Comparison of ENCODE assay signal across 33 cellular contexts in genomic region chr7:50778189-50778588, GRCh38.
"Had no signal": no experiment of that assay in that cellular context is flagged by ENCODE, and none has a peak within 500 bp of the region (broad histone marks: within the 10 kb centered on the region; RNA-seq: fewer than 3 reads in every experiment).

No MANE protein-coding gene starts in this region.

- H3K4me1 ChIP-seq: foreskin keratinocyte had no signal

- H3K27ac Mint-ChIP-seq: activated CD4-positive, alpha-beta memory T cell treated with anti-CD3 and anti-CD28 coated beads, Interleukin-2, amount 10 ng/mL, durations not matched to agents 7 days and 5 days; activated CD4-positive, alpha-beta T cell treated with anti-CD3 and anti-CD28 coated beads, Interleukin-2, amount 10 ng/mL, durations not matched to agents 7 days and 5 days; activated naive CD8-positive, alpha-beta T cell; activated T-cell treated with anti-CD3 and anti-CD28 coated beads, Interleukin-2, amount 50 U/mL, for 24 hours; activated T-cell treated with anti-CD3 and anti-CD28 coated beads, Interleukin-2, amount 50 U/mL, for 72 hours; activated T-helper 17 cell treated with anti-CD3 and anti-CD28 coated beads, Interleukin-2, amount 50 U/mL, for 72 hours; effector memory CD8-positive, alpha-beta T cell; T-helper 17 cell; T-helper 2 cell treated with Interferon-gamma antibody and Interleukin-4, amounts not matched to agents 5 μg/mL and 100 μg/mL, for 36 hours; WTC11 had no signal

- ATAC-seq: activated T-cell treated with anti-CD3 and anti-CD28 coated beads, Interleukin-2, amount 50 U/mL, for 72 hours; activated T-helper 17 cell treated with anti-CD3 and anti-CD28 coated beads, Interleukin-2, amount 50 U/mL, for 72 hours; body of pancreas; effector memory CD8-positive, alpha-beta T cell; foreskin keratinocyte; gastrocnemius medialis; T-helper 17 cell; WTC11 had no signal

- H3K27me3 ChIP-seq: body of pancreas, esophagus muscularis mucosa, gastrocnemius medialis had no signal

- H3K27ac ChIP-seq: esophagus muscularis mucosa, foreskin keratinocyte, gastrocnemius medialis had no signal

- H3K9me3 ChIP-seq: body of pancreas, esophagus muscularis mucosa, gastrocnemius medialis had no signal

- DNase-seq: activated CD4-positive, alpha-beta memory T cell treated with anti-CD3 and anti-CD28 coated beads, Interleukin-2, amount 10 ng/mL, durations not matched to agents 7 days and 5 days; activated CD4-positive, alpha-beta T cell treated with anti-CD3 and anti-CD28 coated beads for 1 hour; activated CD4-positive, alpha-beta T cell treated with anti-CD3 and anti-CD28 coated beads for 4 hours; activated CD4-positive, alpha-beta T cell treated with anti-CD3 and anti-CD28 coated beads, Interleukin-2, amount 10 ng/mL, durations not matched to agents 7 days and 5 days; activated CD4-positive, alpha-beta T cell treated with anti-CD3 and anti-CD28 coated beads, Interleukin-2, amount 50 U/mL, for 4 hours; activated CD8-positive, alpha-beta memory T cell treated with anti-CD3 and anti-CD28 coated beads, Interleukin-2, amount 50 U/mL, for 48 hours; activated effector memory CD4-positive, alpha-beta T cell treated with Interleukin-2 at 50 U/mL for 16 hours; activated gamma-delta T cell treated with Interleukin-2 at 50 U/mL for 16 hours; activated naive CD4-positive, alpha-beta T cell treated with anti-CD3 and anti-CD28 coated beads, Interleukin-2, amount 50 U/mL, for 16 hours; activated naive CD4-positive, alpha-beta T cell treated with Interleukin-2 at 50 U/mL for 16 hours; activated T-cell treated with anti-CD3 and anti-CD28 coated beads for 4 hours; activated T-cell treated with anti-CD3 and anti-CD28 coated beads, Interleukin-2, amount 50 U/mL, for 24 hours; activated T-cell treated with anti-CD3 and anti-CD28 coated beads, Interleukin-2, amount 50 U/mL, for 72 hours; amniotic stem cell; anterior cingulate cortex; body of pancreas; caudate nucleus; cortex of kidney; dermis blood vessel endothelial cell; effector CD4-positive, alpha-beta T cell; effector memory CD8-positive, alpha-beta T cell; erythroblast; foreskin keratinocyte; gastrocnemius medialis; T-helper 1 cell; T-helper 17 cell; T1000 had no signal

- FAIRE-seq: colon had no signal

- H3K9me3 Mint-ChIP-seq: activated CD4-positive, alpha-beta T cell treated with anti-CD3 and anti-CD28 coated beads, Interleukin-2, amount 10 ng/mL, durations not matched to agents 7 days and 5 days; activated T-cell treated with anti-CD3 and anti-CD28 coated beads, Interleukin-2, amount 50 U/mL, for 24 hours; activated T-helper 17 cell treated with anti-CD3 and anti-CD28 coated beads, Interleukin-2, amount 50 U/mL, for 72 hours; effector memory CD8-positive, alpha-beta T cell; T-helper 2 cell treated with Interferon-gamma antibody and Interleukin-4, amounts not matched to agents 5 μg/mL and 100 μg/mL, for 36 hours had no signal

- H3K4me3 Mint-ChIP-seq: activated CD4-positive, alpha-beta memory T cell treated with anti-CD3 and anti-CD28 coated beads, Interleukin-2, amount 10 ng/mL, durations not matched to agents 7 days and 5 days; activated CD4-positive, alpha-beta T cell treated with anti-CD3 and anti-CD28 coated beads, Interleukin-2, amount 10 ng/mL, durations not matched to agents 7 days and 5 days; activated naive CD8-positive, alpha-beta T cell; activated T-cell treated with anti-CD3 and anti-CD28 coated beads, Interleukin-2, amount 50 U/mL, for 24 hours; activated T-cell treated with anti-CD3 and anti-CD28 coated beads, Interleukin-2, amount 50 U/mL, for 72 hours; activated T-helper 17 cell treated with anti-CD3 and anti-CD28 coated beads, Interleukin-2, amount 50 U/mL, for 72 hours; effector memory CD8-positive, alpha-beta T cell; T-helper 17 cell; T-helper 2 cell treated with Interferon-gamma antibody and Interleukin-4, amounts not matched to agents 5 μg/mL and 100 μg/mL, for 36 hours; WTC11 had no signal

- H3K4me3 ChIP-seq: body of pancreas, esophagus muscularis mucosa, gastrocnemius medialis had no signal

- H3K36me3 ChIP-seq: gastrocnemius medialis had no signal
